ENCODE assay signal across 13 cellular contexts in genomic region chr11:30281476-30282288, GRCh38. TPM values are rescaled to one million over a fixed set of nuclear protein-coding genes. Genes with fewer than 3 reads are reported as not detected.
DNase-seq lines count a peak whose midpoint lies in the region; ATAC-seq and TF ChIP-seq lines count a peak whose summit lies in the region.
"Had no signal": no experiment of that assay in that cellular context is flagged by ENCODE, and none has a peak within 500 bp of the region (broad histone marks: within the 10 kb centered on the region; RNA-seq: fewer than 3 reads in every experiment).

No MANE protein-coding gene starts in this region.

- no peak overlapping the region for H3K4me3 ChIP-seq in thyroid gland (replicated peaks in 1 of 3)
- H3K4me3 ChIP-seq: testis had no signal

- intact Hi-C loops in thyroid gland (cut with DNase I), result no loop called here

- no peaks in the 10 kb centered on the region for H3K4me1 Mint-ChIP-seq in glutamatergic neuron (ENCODE audit: low read depth, unreplicated experiment)
- H3K4me1 Mint-ChIP-seq: nephron had no signal

- DNase-seq in glutamatergic neuron, result peak; percentile 45
- DNase-seq in midbrain (lab: John Stamatoyannopoulos, UW), result no peak
- DNase-seq in RKO (ENCODE audit: low spot score), result no peak
- no peak for DNase-seq in AML-193 (lab: John Stamatoyannopoulos, UW)
- DNase-seq in thyroid gland, result no peak
- DNase-seq: activated gamma-delta T cell, NCI-H2029, SK-N-SH, testis had no signal

- H3K27me3 Mint-ChIP-seq in glutamatergic neuron (ENCODE audit: unreplicated experiment), result no peaks in the 10 kb centered on the region

- H3K27ac Mint-ChIP-seq in glutamatergic neuron (ENCODE audit: unreplicated experiment), result no peak overlapping the region
- H3K27ac Mint-ChIP-seq: nephron had no signal

- H3K36me3 Mint-ChIP-seq in glutamatergic neuron (ENCODE audit: unreplicated experiment), result no peaks in the 10 kb centered on the region

- no peaks in the 10 kb centered on the region for H3K36me3 ChIP-seq in thyroid gland

- no peaks in the 10 kb centered on the region for H3K9me3 ChIP-seq in thyroid gland
- H3K9me3 ChIP-seq: SK-N-SH, testis had no signal

- H3K27me3 ChIP-seq in thyroid gland, result no peaks in the 10 kb centered on the region
- H3K27me3 ChIP-seq: testis had no signal

- TF ChIP-seq CTCF in glutamatergic neuron (IDR thresholded peaks at IDR 0.05; ENCODE audit: partially characterized antibody, unreplicated experiment) (no peak), thyroid gland (IDR thresholded peaks at IDR 0.05) (no peak)

- no peak overlapping the region for H3K4me3 Mint-ChIP-seq in glutamatergic neuron (ENCODE audit: unreplicated experiment)
- H3K4me3 Mint-ChIP-seq: nephron had no signal

- no peak for TF ChIP-seq POLR2A in thyroid gland (IDR thresholded peaks at IDR 0.05)

- H3K4me1 ChIP-seq in thyroid gland, result no peaks in the 10 kb centered on the region
- H3K4me1 ChIP-seq: testis had no signal

- H3K27ac ChIP-seq in thyroid gland, result no peak overlapping the region
- H3K27ac ChIP-seq: testis had no signal

- ATAC-seq in GM18907 (IDR thresholded peaks at IDR 0.05; ENCODE audit: unreplicated experiment) (peak; percentile 30), GM21528 (IDR thresholded peaks at IDR 0.05; ENCODE audit: low FRiP score, unreplicated experiment) (peak; percentile 34), HG03432 (IDR thresholded peaks at IDR 0.05; ENCODE audit: unreplicated experiment) (peak; percentile 28)

- 53 to 67% methylated on average over 6 to 7 of the region's 7 CpGs for WGBS in thyroid gland, 2 donors

- H3K9me3 Mint-ChIP-seq in glutamatergic neuron (ENCODE audit: unreplicated experiment), result no peaks in the 10 kb centered on the region
- H3K9me3 Mint-ChIP-seq: nephron had no signal

RNA-seq across cellular contexts. Expression of gene ARL14EP, which starts 41.2 kb away (rescaled TPM):
- total RNA-seq in glutamatergic neuron (ENCODE audit: unreplicated experiment) (21.6 TPM), thyroid gland (10 to 100 TPM; 28.2 to 60.5 (median 45.1) TPM)

RNA-seq across cellular contexts. Expression of gene FSHB, which starts 50.9 kb away (rescaled TPM):
- total RNA-seq in glutamatergic neuron (ENCODE audit: unreplicated experiment), result not detected
- not detected for total RNA-seq in thyroid gland
- total RNA-seq: testis had no signal
